12 cellular contexts compared by ENCODE assay signal in genomic region chr3:36764704-36765038, GRCh38. TPM values are rescaled to one million over a fixed set of nuclear protein-coding genes. Genes with fewer than 3 reads are reported as not detected.
DNase-seq lines count a peak whose midpoint lies in the region; ATAC-seq and TF ChIP-seq lines count a peak whose summit lies in the region.
"Had no signal": no experiment of that assay in that cellular context is flagged by ENCODE, and none has a peak within 500 bp of the region (broad histone marks: within the 10 kb centered on the region; RNA-seq: fewer than 3 reads in every experiment).

No MANE protein-coding gene starts in this region.

- no peaks in the 10 kb centered on the region for H3K4me1 ChIP-seq in CD8-positive, alpha-beta memory T cell (ENCODE audit: insufficient read depth, low read length)
- H3K4me1 ChIP-seq in psoas muscle (no peaks in the 10 kb centered on the region), HAP-1 (no peaks in the 10 kb centered on the region)

- DNase-seq in CD8-positive, alpha-beta memory T cell = no peak
- DNase-seq in T-helper 17 cell (no peak), glutamatergic neuron (no peak), psoas muscle (no peak), HAP-1 (ENCODE audit: low spot score in 2 of 2) (no peak), RPMI8226 (no peak)
- DNase-seq: amniotic stem cell, kidney glomerular epithelial cell had no signal

- in situ Hi-C loops in HAP-1 (cut with MboI; ENCODE audit: low sequenced_read_pairs) = no loop called here

- H3K36me3 Mint-ChIP-seq in CD8-positive, alpha-beta memory T cell = no peaks in the 10 kb centered on the region
- peaks cover 11% of the 10 kb centered on the region for H3K36me3 Mint-ChIP-seq in T-helper 17 cell (ENCODE audit: low read depth)
- peaks cover 11% of the 10 kb centered on the region for H3K36me3 Mint-ChIP-seq in glutamatergic neuron (ENCODE audit: unreplicated experiment)

- no peak overlapping the region for H3K27ac ChIP-seq in CD8-positive, alpha-beta memory T cell (ENCODE audit: low read depth, low read length)
- H3K27ac ChIP-seq in psoas muscle = no peak overlapping the region
- H3K27ac ChIP-seq: epithelial cell of prostate had no signal

- H3K27ac Mint-ChIP-seq in CD8-positive, alpha-beta memory T cell = no peak overlapping the region
- no peak overlapping the region for H3K27ac Mint-ChIP-seq in T-helper 17 cell
- no peak overlapping the region for H3K27ac Mint-ChIP-seq in glutamatergic neuron (ENCODE audit: unreplicated experiment)

- H3K4me3 Mint-ChIP-seq in CD8-positive, alpha-beta memory T cell = peak overlapping the region in 6 of 7 donors; percentile 16 to 74 (median 38)
- H3K4me3 Mint-ChIP-seq in T-helper 17 cell = peak overlapping the region; percentile 80
- peak overlapping the region; percentile 90 for H3K4me3 Mint-ChIP-seq in glutamatergic neuron (ENCODE audit: unreplicated experiment)

- H3K27me3 ChIP-seq in CD8-positive, alpha-beta memory T cell (ENCODE audit: insufficient read depth, low read length, poor library complexity, severe bottlenecking) = peaks cover 13% of the 10 kb centered on the region
- H3K27me3 ChIP-seq in psoas muscle (ENCODE audit: insufficient read depth in 3 of 3, low read length in 2 of 3) (peaks cover 3 to 49% (median 12%) of the 10 kb centered on the region in 3 donors), HAP-1 (ENCODE audit: low read depth) (peaks cover 27% of the 10 kb centered on the region)

- TF ChIP-seq CTCF in glutamatergic neuron (IDR thresholded peaks at IDR 0.05; ENCODE audit: partially characterized antibody, unreplicated experiment) (no peak), psoas muscle (IDR thresholded peaks at IDR 0.05) (no peak)

- POLR2A ChIA-PET in CD8-positive, alpha-beta memory T cell (lab: Charles Lee) = no interaction called here

- H3K9me3 Mint-ChIP-seq in CD8-positive, alpha-beta memory T cell = no peaks in the 10 kb centered on the region
- peaks cover 8% of the 10 kb centered on the region for H3K9me3 Mint-ChIP-seq in glutamatergic neuron (ENCODE audit: unreplicated experiment)

- H3K9me3 ChIP-seq in CD8-positive, alpha-beta memory T cell (ENCODE audit: low read length) = no peaks in the 10 kb centered on the region
- H3K9me3 ChIP-seq in T-helper 17 cell (ENCODE audit: control insufficient read depth, low read length, poor library complexity, severe bottlenecking) (no peaks in the 10 kb centered on the region), psoas muscle (no peaks in the 10 kb centered on the region), HAP-1 (no peaks in the 10 kb centered on the region)

- WGBS in psoas muscle, 3 donors = 25 to 31% (median 26%) methylated on average over 9 to 10 of the region's 10 CpGs

- no peaks in the 10 kb centered on the region for H3K36me3 ChIP-seq in CD8-positive, alpha-beta memory T cell (ENCODE audit: insufficient read depth, low read length)
- H3K36me3 ChIP-seq in psoas muscle (ENCODE audit: insufficient read depth in 1 of 2, low read depth in 1 of 2) (no peaks in the 10 kb centered on the region), HAP-1 (replicated peaks) (no peaks in the 10 kb centered on the region)

- CTCF ChIA-PET in CD8-positive, alpha-beta memory T cell (lab: Charles Lee) = no interaction called here

- ATAC-seq in T-helper 17 cell (no peak), psoas muscle (no peak), GM21528 (IDR thresholded peaks at IDR 0.05; ENCODE audit: low FRiP score, unreplicated experiment) (no peak), HG02840 (IDR thresholded peaks at IDR 0.05; ENCODE audit: low FRiP score, unreplicated experiment) (no peak)

- H3K4me1 Mint-ChIP-seq in CD8-positive, alpha-beta memory T cell = peaks cover 5 to 10% (median 7%) of the 10 kb centered on the region in 3 donors
- H3K4me1 Mint-ChIP-seq in T-helper 17 cell = peaks cover 6% of the 10 kb centered on the region
- H3K4me1 Mint-ChIP-seq in glutamatergic neuron (ENCODE audit: low read depth, unreplicated experiment) = no peaks in the 10 kb centered on the region

- H3K4me3 ChIP-seq in CD8-positive, alpha-beta memory T cell (ENCODE audit: low read length) = no peak overlapping the region
- H3K4me3 ChIP-seq in psoas muscle = peak overlapping the region; percentile 56
- H3K4me3 ChIP-seq in HAP-1 = no peak overlapping the region

- H3K27me3 Mint-ChIP-seq in CD8-positive, alpha-beta memory T cell = peaks cover 46 to 88% of the 10 kb centered on the region in 2 donors
- H3K27me3 Mint-ChIP-seq in T-helper 17 cell (peaks cover 81% of the 10 kb centered on the region), glutamatergic neuron (ENCODE audit: unreplicated experiment) (peaks cover 17% of the 10 kb centered on the region)

- intact Hi-C loops in psoas muscle (cut with DNase I) = no loop called here

RNA-seq across cellular contexts. Expression of gene DCLK3, which starts 0.3 kb away (rescaled TPM):
- total RNA-seq in CD8-positive, alpha-beta memory T cell = not detected
- polyA plus RNA-seq in CD8-positive, alpha-beta memory T cell = not detected
- total RNA-seq in T-helper 17 cell = not detected
- not detected for total RNA-seq in glutamatergic neuron (ENCODE audit: unreplicated experiment)
- 1 to 10 TPM in 2 of 4 donors, under 1 TPM in 2; 0.54 to 1.7 (median 0.93) TPM for total RNA-seq in psoas muscle
- under 1 TPM; 0.34 to 0.42 (median 0.36) TPM for polyA plus RNA-seq in psoas muscle
- total RNA-seq: renal cortical epithelial cell had no signal

Comparison
In these comparisons a context has a peak if more than half of its experiments do, and no peak if none do; other contexts are left out.
1. H3K4me3 Mint-ChIP-seq: peak in every context shown above with its lines; median percentile 90 in glutamatergic neuron; 80 in T-helper 17 cell; 38 in CD8-positive, alpha-beta memory T cell.